In the genomic region with DNA sequence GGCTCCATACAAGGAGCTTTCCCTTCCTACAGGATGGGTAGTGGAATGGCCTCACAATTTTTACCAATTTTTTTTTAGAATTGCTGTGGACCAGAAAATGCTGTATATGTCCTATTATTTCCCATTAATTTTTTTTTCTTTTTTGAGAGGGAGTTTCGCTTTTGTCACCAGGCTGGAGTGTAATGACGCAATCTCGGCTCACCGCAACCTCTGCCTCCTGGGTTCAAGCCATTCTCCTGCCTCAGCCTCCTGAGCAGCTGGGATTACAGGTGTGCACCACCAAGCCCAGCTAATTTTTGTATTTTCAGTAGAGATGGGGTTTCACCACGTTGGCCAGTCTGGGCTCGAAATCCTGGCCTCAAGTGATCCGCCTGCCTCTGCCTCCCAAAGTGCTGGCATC, we compare ENCODE assay signal across 2 cellular contexts.
A peak's percentile ranks its signal among the peaks of the same experiment; 100 is the strongest.
TF ChIP-seq lines count a peak whose summit lies in the region.
"Not testable (repeated sequence)": the region's sequence is repeated elsewhere in the genome, so short reads cannot be mapped to it uniquely, and the experiment has no call there.

No MANE protein-coding gene starts in this region.

TF ChIP-seq in GM12878, 131 proteins besides CTCF, POLR2A, EP300 and RAD21:
- TF ChIP-seq, protein P1, sequence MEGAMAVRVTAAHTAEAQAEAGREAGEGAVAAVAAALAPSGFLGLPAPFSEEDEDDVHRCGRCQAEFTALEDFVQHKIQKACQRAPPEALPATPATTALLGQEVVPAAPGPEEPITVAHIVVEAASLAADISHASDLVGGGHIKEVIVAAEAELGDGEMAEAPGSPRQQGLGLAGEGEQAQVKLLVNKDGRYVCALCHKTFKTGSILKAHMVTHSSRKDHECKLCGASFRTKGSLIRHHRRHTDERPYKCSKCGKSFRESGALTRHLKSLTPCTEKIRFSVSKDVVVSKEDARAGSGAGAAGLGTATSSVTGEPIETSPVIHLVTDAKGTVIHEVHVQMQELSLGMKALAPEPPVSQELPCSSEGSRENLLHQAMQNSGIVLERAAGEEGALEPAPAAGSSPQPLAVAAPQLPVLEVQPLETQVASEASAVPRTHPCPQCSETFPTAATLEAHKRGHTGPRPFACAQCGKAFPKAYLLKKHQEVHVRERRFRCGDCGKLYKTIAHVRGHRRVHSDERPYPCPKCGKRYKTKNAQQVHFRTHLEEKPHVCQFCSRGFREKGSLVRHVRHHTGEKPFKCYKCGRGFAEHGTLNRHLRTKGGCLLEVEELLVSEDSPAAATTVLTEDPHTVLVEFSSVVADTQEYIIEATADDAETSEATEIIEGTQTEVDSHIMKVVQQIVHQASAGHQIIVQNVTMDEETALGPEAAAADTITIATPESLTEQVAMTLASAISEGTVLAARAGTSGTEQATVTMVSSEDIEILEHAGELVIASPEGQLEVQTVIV (IDR thresholded peaks at IDR 0.05; ENCODE audit: borderline replicate concordance, partially characterized antibody): peak; percentile 17
- TF ChIP-seq FOXK2 (IDR thresholded peaks at IDR 0.05): 0 out of 2 replicates have a peak, but pooled peaks have one; percentile 3

TF ChIP-seq in K562, 482 proteins besides CTCF, POLR2A, EP300 and RAD21:
- TF ChIP-seq, protein P2, sequence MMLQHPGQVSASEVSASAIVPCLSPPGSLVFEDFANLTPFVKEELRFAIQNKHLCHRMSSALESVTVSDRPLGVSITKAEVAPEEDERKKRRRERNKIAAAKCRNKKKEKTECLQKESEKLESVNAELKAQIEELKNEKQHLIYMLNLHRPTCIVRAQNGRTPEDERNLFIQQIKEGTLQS (IDR thresholded peaks at IDR 0.05): peak; percentile 27; the same call in 1 of the 2 replicates
- TF ChIP-seq, protein P2 (CRISPR knock-in tag; conservative IDR thresholded peaks at IDR 0.05): not testable (repeated sequence)
